14 cellular contexts compared by ENCODE assay signal in genomic region chr9:17520264-17521058, GRCh38. TPM values are rescaled to one million over a fixed set of nuclear protein-coding genes. Genes with fewer than 3 reads are reported as not detected.
DNase-seq lines count a peak whose midpoint lies in the region; TF ChIP-seq lines count a peak whose summit lies in the region.
"Had no signal": no experiment of that assay in that cellular context is flagged by ENCODE, and none has a peak within 500 bp of the region (broad histone marks: within the 10 kb centered on the region; RNA-seq: fewer than 3 reads in every experiment).

No MANE protein-coding gene starts in this region.

- H3K79me2 ChIP-seq in ACC112 (ENCODE audit: control insufficient read depth, insufficient read depth, low read length, unreplicated experiment), result no peaks in the 10 kb centered on the region

- in situ Hi-C loops in SK-MEL-5 (cut with HindIII; ENCODE audit: low pct_unique_long_range_greater_than_20kb, low sequenced_read_pairs), result no loop called here

- DNase-seq in HuH-7 (ENCODE audit: low spot score) (peak; percentile 3), SK-MEL-5 (ENCODE audit: low read depth, low spot score) (peak; percentile 5), iPS-NIHi7 (ENCODE audit: extremely low spot score) (peak; percentile 20), adrenal gland (no peak), Calu3 (no peak), tibial nerve (ENCODE audit: low spot score in 2 of 2) (no peak)
- no peak for DNase-seq in activated CD4-positive, alpha-beta memory T cell treated with anti-CD3 and anti-CD28 coated beads, Interleukin-2, amount 10 ng/mL, durations not matched to agents 7 days and 5 days
- DNase-seq: activated CD4-positive, CD25-positive, alpha-beta regulatory T cell treated with anti-CD3 and anti-CD28 coated beads, Interleukin-2, amount 50 U/mL, for 72 hours; activated naive CD4-positive, alpha-beta T cell treated with anti-CD3 and anti-CD28 coated beads, Interleukin-2, amount 10 ng/mL, durations not matched to agents 7 days and 5 days; effector CD4-positive, alpha-beta T cell; pancreas had no signal

- H3K27me3 ChIP-seq in ACC112 (ENCODE audit: insufficient read depth, low read length), result no peaks in the 10 kb centered on the region
- H3K27me3 ChIP-seq in adrenal gland, result no peaks in the 10 kb centered on the region
- H3K27me3 ChIP-seq in tibial nerve, result no peaks in the 10 kb centered on the region
- H3K27me3 ChIP-seq: breast epithelium, pancreas had no signal

- H3K36me3 Mint-ChIP-seq in Calu3 (ENCODE audit: insufficient read depth, unreplicated experiment), result no peaks in the 10 kb centered on the region
- H3K36me3 Mint-ChIP-seq in activated CD4-positive, alpha-beta memory T cell treated with anti-CD3 and anti-CD28 coated beads, Interleukin-2, amount 10 ng/mL, durations not matched to agents 7 days and 5 days (ENCODE audit: low read depth), result no peaks in the 10 kb centered on the region
- H3K36me3 Mint-ChIP-seq: activated naive CD4-positive, alpha-beta T cell treated with anti-CD3 and anti-CD28 coated beads, Interleukin-2, amount 10 ng/mL, durations not matched to agents 7 days and 5 days had no signal

- no TSS peak for BruUV-seq in Calu3 (replicated peaks; lab: Mats Ljungman, UMichigan)

- no peak for TF ChIP-seq POLR2A in adrenal gland (IDR thresholded peaks at IDR 0.05)
- TF ChIP-seq POLR2A in tibial nerve (IDR thresholded peaks at IDR 0.05), result no peak

- H3K4me3 Mint-ChIP-seq in Calu3 (ENCODE audit: low read depth, unreplicated experiment), result no peak overlapping the region
- H3K4me3 Mint-ChIP-seq in activated CD4-positive, alpha-beta memory T cell treated with anti-CD3 and anti-CD28 coated beads, Interleukin-2, amount 10 ng/mL, durations not matched to agents 7 days and 5 days, result no peak overlapping the region
- H3K4me3 Mint-ChIP-seq: activated naive CD4-positive, alpha-beta T cell treated with anti-CD3 and anti-CD28 coated beads, Interleukin-2, amount 10 ng/mL, durations not matched to agents 7 days and 5 days; stimulated activated naive CD8-positive, alpha-beta T cell treated with anti-CD3 and anti-CD28 coated beads, Interleukin-15, Interleukin-2, amounts not matched to agents 100 ng/mL and 50 ng/mL, for 24 hours had no signal

- no peaks in the 10 kb centered on the region for H3K27me3 Mint-ChIP-seq in Calu3 (ENCODE audit: unreplicated experiment)
- no peaks in the 10 kb centered on the region for H3K27me3 Mint-ChIP-seq in activated CD4-positive, alpha-beta memory T cell treated with anti-CD3 and anti-CD28 coated beads, Interleukin-2, amount 10 ng/mL, durations not matched to agents 7 days and 5 days
- H3K27me3 Mint-ChIP-seq: activated naive CD4-positive, alpha-beta T cell treated with anti-CD3 and anti-CD28 coated beads, Interleukin-2, amount 10 ng/mL, durations not matched to agents 7 days and 5 days; stimulated activated naive CD8-positive, alpha-beta T cell treated with anti-CD3 and anti-CD28 coated beads, Interleukin-15, Interleukin-2, amounts not matched to agents 100 ng/mL and 50 ng/mL, for 24 hours had no signal

- 77 to 86% (median 78%) methylated on average over 5 of the region's 5 CpGs for WGBS in adrenal gland, 4 donors
- WGBS in tibial nerve, 2 donors, result 75 to 76% methylated on average over 5 of the region's 5 CpGs

- H3K4me1 Mint-ChIP-seq in Calu3 (ENCODE audit: low read depth, unreplicated experiment), result no peaks in the 10 kb centered on the region
- H3K4me1 Mint-ChIP-seq in activated CD4-positive, alpha-beta memory T cell treated with anti-CD3 and anti-CD28 coated beads, Interleukin-2, amount 10 ng/mL, durations not matched to agents 7 days and 5 days, result no peaks in the 10 kb centered on the region
- H3K4me1 Mint-ChIP-seq: activated naive CD4-positive, alpha-beta T cell treated with anti-CD3 and anti-CD28 coated beads, Interleukin-2, amount 10 ng/mL, durations not matched to agents 7 days and 5 days had no signal

- intact Hi-C loops in adrenal gland (cut with DNase I) (loop anchor here in 1 of 2 donors (10.0 kb wide), 1 partner anchor 684 kb away; no protein-coding TSS in a partner anchor), Calu3 (cut with micrococcal nuclease; ENCODE audit: unreplicated experiment) (no loop called here)

- TF ChIP-seq EP300 in tibial nerve (IDR thresholded peaks at IDR 0.05), result no peak

- no peak overlapping the region for H3K27ac Mint-ChIP-seq in Calu3 (ENCODE audit: unreplicated experiment)
- H3K27ac Mint-ChIP-seq in activated CD4-positive, alpha-beta memory T cell treated with anti-CD3 and anti-CD28 coated beads, Interleukin-2, amount 10 ng/mL, durations not matched to agents 7 days and 5 days, result no peak overlapping the region
- H3K27ac Mint-ChIP-seq: activated naive CD4-positive, alpha-beta T cell treated with anti-CD3 and anti-CD28 coated beads, Interleukin-2, amount 10 ng/mL, durations not matched to agents 7 days and 5 days; stimulated activated naive CD8-positive, alpha-beta T cell treated with anti-CD3 and anti-CD28 coated beads, Interleukin-15, Interleukin-2, amounts not matched to agents 100 ng/mL and 50 ng/mL, for 24 hours had no signal

- peaks cover 5% of the 10 kb centered on the region for H3K4me1 ChIP-seq in ACC112 (ENCODE audit: control insufficient read depth, insufficient read depth, low read length, unreplicated experiment)
- no peaks in the 10 kb centered on the region for H3K4me1 ChIP-seq in adrenal gland (replicated peaks in 1 of 2)
- peaks cover 0 to 6% (median 0%) of the 10 kb centered on the region in 4 donors for H3K4me1 ChIP-seq in tibial nerve
- H3K4me1 ChIP-seq: breast epithelium, pancreas had no signal

- H3K27ac ChIP-seq in ACC112 (ENCODE audit: low read depth, low read length) (no peak overlapping the region), adrenal gland (no peak overlapping the region), tibial nerve (no peak overlapping the region)
- H3K27ac ChIP-seq: breast epithelium, pancreas had no signal

- no peak for TF ChIP-seq CTCF in adrenal gland (IDR thresholded peaks at IDR 0.05)
- TF ChIP-seq CTCF in Calu3 (IDR thresholded peaks at IDR 0.05; ENCODE audit: unreplicated experiment), result no peak
- TF ChIP-seq CTCF in tibial nerve (IDR thresholded peaks at IDR 0.05), result no peak

- peak overlapping the region; percentile 14 for H2AFZ ChIP-seq in ACC112 (ENCODE audit: low read length, unreplicated experiment)

- no peaks in the 10 kb centered on the region for H3K9me3 Mint-ChIP-seq in Calu3 (ENCODE audit: low read depth, unreplicated experiment)
- peaks cover 4% of the 10 kb centered on the region for H3K9me3 Mint-ChIP-seq in activated CD4-positive, alpha-beta memory T cell treated with anti-CD3 and anti-CD28 coated beads, Interleukin-2, amount 10 ng/mL, durations not matched to agents 7 days and 5 days

- H3K36me3 ChIP-seq in ACC112 (ENCODE audit: insufficient read depth, low read length) (no peaks in the 10 kb centered on the region), adrenal gland (replicated peaks in 1 of 2) (no peaks in the 10 kb centered on the region), tibial nerve (no peaks in the 10 kb centered on the region)
- H3K36me3 ChIP-seq: breast epithelium, pancreas had no signal

- POLR2A ChIA-PET in activated CD4-positive, alpha-beta memory T cell treated with anti-CD3 and anti-CD28 coated beads, Interleukin-2, amount 10 ng/mL, durations not matched to agents 7 days and 5 days (lab: Charles Lee), result no interaction called here

- no peaks in the 10 kb centered on the region for H3K9me3 ChIP-seq in adrenal gland (replicated peaks in 1 of 3)
- no peaks in the 10 kb centered on the region for H3K9me3 ChIP-seq in tibial nerve
- H3K9me3 ChIP-seq: breast epithelium, pancreas had no signal

- H3K4me3 ChIP-seq in ACC112 (ENCODE audit: low read depth, low read length), result no peak overlapping the region
- H3K4me3 ChIP-seq in adrenal gland, result no peak overlapping the region
- no peak overlapping the region for H3K4me3 ChIP-seq in tibial nerve
- H3K4me3 ChIP-seq: breast epithelium, pancreas had no signal

- CTCF ChIA-PET in Calu3 (lab: Charles Lee), result no interaction called here
- CTCF ChIA-PET in activated CD4-positive, alpha-beta memory T cell treated with anti-CD3 and anti-CD28 coated beads, Interleukin-2, amount 10 ng/mL, durations not matched to agents 7 days and 5 days (lab: Charles Lee), result no interaction called here

RNA-seq across cellular contexts. Expression of gene SH3GL2, which starts 58.4 kb away (rescaled TPM):
- not detected in 2 replicates for total RNA-seq in SK-MEL-5 (2014; rRNA removed; shearing (Covaris generic))
- 0.25 TPM in 1 of 2 replicates, not detected in the other for polyA plus RNA-seq in SK-MEL-5 (2015; cell fraction: cytosol; rRNA removed)
- polyA plus RNA-seq in SK-MEL-5 (2015; cell fraction: nucleus; rRNA removed), result not detected in 2 replicates
- under 1 TPM in 1 of 8 donors, not detected in 7; 0.07 TPM for total RNA-seq in adrenal gland
- under 1 TPM in 2 of 3 donors, not detected in 1; 0.10 to 0.29 TPM for polyA plus RNA-seq in adrenal gland
- total RNA-seq in Calu3 (2022), result 1.1 and 1.5 TPM in 2 replicates
- total RNA-seq in tibial nerve, result not detected
- total RNA-seq in activated CD4-positive, alpha-beta memory T cell treated with anti-CD3 and anti-CD28 coated beads, Interleukin-2, amount 10 ng/mL, durations not matched to agents 7 days and 5 days, result not detected

Comparison
In these comparisons a context has a peak if more than half of its experiments do, and no peak if none do; other contexts are left out.
1. DNase-seq: peak in HuH-7 (single experiment), SK-MEL-5 (single experiment) and iPS-NIHi7 (single experiment); none in adrenal gland (0 of 7), Calu3 (single experiment), tibial nerve (0 of 2) and activated CD4-positive, alpha-beta memory T cell treated with anti-CD3 and anti-CD28 coated beads, Interleukin-2, amount 10 ng/mL, durations not matched to agents 7 days and 5 days (single experiment).